Comparison of ENCODE assay signal across 22 cellular contexts in the genomic region with DNA sequence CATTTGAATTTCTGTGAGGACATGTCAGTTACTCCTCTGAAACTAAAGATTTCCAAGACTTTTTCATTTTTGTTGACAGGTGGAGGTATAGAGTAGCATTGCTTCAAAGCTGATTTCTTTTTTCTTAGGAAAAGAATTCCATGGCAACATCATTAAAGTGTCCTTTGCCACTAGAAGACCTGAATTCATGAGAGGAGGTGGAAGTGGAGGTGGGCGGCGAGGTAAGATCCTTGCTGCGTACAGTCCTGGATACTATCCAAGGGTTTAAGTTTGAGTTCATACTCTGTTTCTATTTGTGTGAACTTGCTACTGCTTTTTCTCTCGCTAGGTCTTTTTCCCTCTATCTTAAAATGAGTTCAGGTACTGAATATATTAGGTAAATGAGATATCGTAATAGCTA. TPM values are rescaled to one million over a fixed set of nuclear protein-coding genes. Genes with fewer than 3 reads are reported as not detected.
DNase-seq lines count a peak whose midpoint lies in the region; ATAC-seq and TF ChIP-seq lines count a peak whose summit lies in the region.
"Had no signal": no experiment of that assay in that cellular context is flagged by ENCODE, and none has a peak within 500 bp of the region (broad histone marks: within the 10 kb centered on the region; RNA-seq: fewer than 3 reads in every experiment).

No MANE protein-coding gene starts in this region.

- peaks cover 0 to 93% of the 10 kb centered on the region in 2 donors for H3K36me3 ChIP-seq in adrenal gland (replicated peaks in 1 of 2)

- H3K27ac ChIP-seq in caudate nucleus (ENCODE audit: low read depth, low read length) (peak overlapping the region; percentile 58), adrenal gland (peak overlapping the region in 1 of 5 donors; percentile 43)
- H3K27ac ChIP-seq: BLaER1, PC-9 had no signal

- ATAC-seq in stimulated activated naive B cell treated with anti-CD40 and anti-IgM and Interleukin-4, amounts not matched to agents 10 μg/mL and 1 μg/mL and 100 μg/mL, for 72 hours (replicated peaks): no peak

- TF ChIP-seq CTCF in adrenal gland (IDR thresholded peaks at IDR 0.05): no peak

- H3K4me1 ChIP-seq in adrenal gland (replicated peaks in 1 of 2): peaks cover 10 to 14% of the 10 kb centered on the region in 2 donors
- H3K4me1 ChIP-seq: BLaER1, Caco-2 had no signal

- no peak overlapping the region for H3K4me3 ChIP-seq in adrenal gland
- H3K4me3 ChIP-seq: BLaER1, PC-9 had no signal

- H3K36me3 Mint-ChIP-seq in activated naive CD8-positive, alpha-beta T cell: peaks cover 6% of the 10 kb centered on the region
- peaks cover 35% of the 10 kb centered on the region for H3K36me3 Mint-ChIP-seq in activated naive CD8-positive, alpha-beta T cell treated with anti-CD3 and anti-CD28 coated beads for 36 hours
- peaks cover 25 to 47% of the 10 kb centered on the region in 2 donors for H3K36me3 Mint-ChIP-seq in stimulated activated naive B cell treated with anti-CD40 and anti-IgM and Interleukin-4, amounts not matched to agents 10 μg/mL and 1 μg/mL and 100 μg/mL, for 72 hours

- no peaks in the 10 kb centered on the region for H3K9me3 Mint-ChIP-seq in activated naive CD8-positive, alpha-beta T cell (ENCODE audit: low read depth)
- no peaks in the 10 kb centered on the region for H3K9me3 Mint-ChIP-seq in activated naive CD8-positive, alpha-beta T cell treated with anti-CD3 and anti-CD28 coated beads for 36 hours
- H3K9me3 Mint-ChIP-seq in stimulated activated naive B cell treated with anti-CD40 and anti-IgM and Interleukin-4, amounts not matched to agents 10 μg/mL and 1 μg/mL and 100 μg/mL, for 72 hours: no peaks in the 10 kb centered on the region
- H3K9me3 Mint-ChIP-seq: CD4-positive, alpha-beta T cell had no signal

- intact Hi-C loops in head of caudate nucleus (cut with DNase I): no loop called here
- intact Hi-C loops in adrenal gland (cut with DNase I): no loop called here

- H3K27me3 ChIP-seq in adrenal gland: no peaks in the 10 kb centered on the region
- H3K27me3 ChIP-seq: BLaER1 had no signal

- H3K4me1 Mint-ChIP-seq in activated naive CD8-positive, alpha-beta T cell (ENCODE audit: low read depth): peaks cover 4% of the 10 kb centered on the region
- H3K4me1 Mint-ChIP-seq in activated naive CD8-positive, alpha-beta T cell treated with anti-CD3 and anti-CD28 coated beads for 36 hours: peaks cover 3% of the 10 kb centered on the region
- no peaks in the 10 kb centered on the region for H3K4me1 Mint-ChIP-seq in stimulated activated naive B cell treated with anti-CD40 and anti-IgM and Interleukin-4, amounts not matched to agents 10 μg/mL and 1 μg/mL and 100 μg/mL, for 72 hours

- no peak for DNase-seq in activated naive CD8-positive, alpha-beta T cell treated with anti-CD3 and anti-CD28 coated beads for 36 hours
- DNase-seq in caudate nucleus (lab: John Stamatoyannopoulos, UW) (peak in 22 of 61 donors; percentile 4 to 82 (median 16)), head of caudate nucleus (peak in 38 of 42 donors; percentile 12 to 83 (median 50)), adrenal gland (no peak), H4 (ENCODE audit: low spot score) (no peak)
- DNase-seq in stimulated activated naive B cell treated with anti-CD40 and anti-IgM and Interleukin-4, amounts not matched to agents 10 μg/mL and 1 μg/mL and 100 μg/mL, for 72 hours: no peak
- DNase-seq: Caco-2; CD4-positive, alpha-beta T cell; DMS 273 treated with DMSO at 0.1 percent for 48 hours; DND-41; Karpas-422; MV-4-11; NCI-H1105 treated with DMSO at 0.1 percent for 48 hours; NCI-H2029 treated with DMSO at 0.1 percent for 48 hours; NCI-H510A treated with DMSO at 0.1 percent for 48 hours; NCI-H748 treated with DMSO at 0.1 percent for 48 hours; PC-9; RPMI8226; SHP77 had no signal

- H3K27ac Mint-ChIP-seq in activated naive CD8-positive, alpha-beta T cell: peak overlapping the region; percentile 30
- no peak overlapping the region for H3K27ac Mint-ChIP-seq in activated naive CD8-positive, alpha-beta T cell treated with anti-CD3 and anti-CD28 coated beads for 36 hours
- peak overlapping the region; percentile 11 for H3K27ac Mint-ChIP-seq in stimulated activated naive B cell treated with anti-CD40 and anti-IgM and Interleukin-4, amounts not matched to agents 10 μg/mL and 1 μg/mL and 100 μg/mL, for 72 hours
- H3K27ac Mint-ChIP-seq: CD4-positive, alpha-beta T cell had no signal

- 95 to 99% (median 98%) methylated on average over 5 of the region's 5 CpGs for WGBS in adrenal gland, 4 donors

- no peak for TF ChIP-seq POLR2A in adrenal gland (IDR thresholded peaks at IDR 0.05)

- H3K9me3 ChIP-seq in adrenal gland (replicated peaks in 1 of 3): no peaks in the 10 kb centered on the region
- H3K9me3 ChIP-seq: BLaER1, Caco-2 had no signal

- no peak overlapping the region for H3K4me3 Mint-ChIP-seq in activated naive CD8-positive, alpha-beta T cell
- no peak overlapping the region for H3K4me3 Mint-ChIP-seq in activated naive CD8-positive, alpha-beta T cell treated with anti-CD3 and anti-CD28 coated beads for 36 hours
- no peak overlapping the region for H3K4me3 Mint-ChIP-seq in stimulated activated naive B cell treated with anti-CD40 and anti-IgM and Interleukin-4, amounts not matched to agents 10 μg/mL and 1 μg/mL and 100 μg/mL, for 72 hours
- H3K4me3 Mint-ChIP-seq: CD4-positive, alpha-beta T cell had no signal

- H3K27me3 Mint-ChIP-seq in activated naive CD8-positive, alpha-beta T cell: no peaks in the 10 kb centered on the region
- H3K27me3 Mint-ChIP-seq in activated naive CD8-positive, alpha-beta T cell treated with anti-CD3 and anti-CD28 coated beads for 36 hours: no peaks in the 10 kb centered on the region
- no peaks in the 10 kb centered on the region for H3K27me3 Mint-ChIP-seq in stimulated activated naive B cell treated with anti-CD40 and anti-IgM and Interleukin-4, amounts not matched to agents 10 μg/mL and 1 μg/mL and 100 μg/mL, for 72 hours
- H3K27me3 Mint-ChIP-seq: CD4-positive, alpha-beta T cell had no signal

RNA-seq across cellular contexts. Expression of a gene that starts 26.5 kb away (rescaled TPM):
- under 1 TPM in 1 of 2 experiments, not detected in 1; 0.18 TPM for total RNA-seq in activated naive CD8-positive, alpha-beta T cell treated with anti-CD3 and anti-CD28 coated beads for 36 hours
- total RNA-seq in adrenal gland: not detected
- polyA plus RNA-seq in adrenal gland: under 1 TPM; 0.03 to 0.32 (median 0.13) TPM
- not detected in 2 replicates for total RNA-seq in H4 (2014; rRNA removed; shearing (Covaris generic))
- total RNA-seq: Caco-2, M059J, PC-9 had no signal

RNA-seq across cellular contexts. Expression of a gene that starts 33.0 kb away (rescaled TPM):
- total RNA-seq in activated naive CD8-positive, alpha-beta T cell treated with anti-CD3 and anti-CD28 coated beads for 36 hours: 100 to 1,000 TPM; 306 to 317 TPM
- 100 to 1,000 TPM in 4 of 8 donors, 10 to 100 TPM in 4; 27.8 to 153 (median 103) TPM for total RNA-seq in adrenal gland
- polyA plus RNA-seq in adrenal gland: 100 to 1,000 TPM; 143 to 213 (median 199) TPM
- 17.8 and 19.8 TPM in 2 replicates for total RNA-seq in H4 (2014; rRNA removed; shearing (Covaris generic))

RNA-seq across cellular contexts. Expression of a gene that starts 37.9 kb away (rescaled TPM):
- 10 to 100 TPM; 16.4 to 18.1 TPM for total RNA-seq in activated naive CD8-positive, alpha-beta T cell treated with anti-CD3 and anti-CD28 coated beads for 36 hours
- 10 to 100 TPM in 2 of 8 donors, 1 to 10 TPM in 6; 1.8 to 10.7 (median 4.3) TPM for total RNA-seq in adrenal gland
- polyA plus RNA-seq in adrenal gland: 1 to 10 TPM; 5.4 to 8.8 (median 7.6) TPM
- 0.31 TPM in 1 of 2 replicates, not detected in the other for total RNA-seq in H4 (2014; rRNA removed; shearing (Covaris generic))
- total RNA-seq: Caco-2, PC-9 had no signal

RNA-seq across cellular contexts. Expression of a gene that starts 46.8 kb away (rescaled TPM):
- total RNA-seq in activated naive CD8-positive, alpha-beta T cell treated with anti-CD3 and anti-CD28 coated beads for 36 hours: under 1 TPM; 0.21 to 0.50 TPM
- total RNA-seq in adrenal gland: 10 to 100 TPM in 1 of 8 donors, 1 to 10 TPM in 7; 1.8 to 11.1 (median 5.2) TPM
- polyA plus RNA-seq in adrenal gland: 1 to 10 TPM in 2 of 3 donors, under 1 TPM in 1; 0.97 to 7.4 (median 4.3) TPM
- 0.68 TPM in 1 of 2 replicates, not detected in the other for total RNA-seq in H4 (2014; rRNA removed; shearing (Covaris generic))
- total RNA-seq: Caco-2 had no signal

Comparison
In these comparisons a context has a peak if more than half of its experiments do, and no peak if none do; other contexts are left out.
1. DNase-seq: peak in head of caudate nucleus (38 of 42); none in activated naive CD8-positive, alpha-beta T cell treated with anti-CD3 and anti-CD28 coated beads for 36 hours (single experiment), stimulated activated naive B cell treated with anti-CD40 and anti-IgM and Interleukin-4, amounts not matched to agents 10 μg/mL and 1 μg/mL and 100 μg/mL, for 72 hours (single experiment), adrenal gland (0 of 7) and H4 (single experiment).